18 cellular contexts compared by ENCODE assay signal in the genomic region with DNA sequence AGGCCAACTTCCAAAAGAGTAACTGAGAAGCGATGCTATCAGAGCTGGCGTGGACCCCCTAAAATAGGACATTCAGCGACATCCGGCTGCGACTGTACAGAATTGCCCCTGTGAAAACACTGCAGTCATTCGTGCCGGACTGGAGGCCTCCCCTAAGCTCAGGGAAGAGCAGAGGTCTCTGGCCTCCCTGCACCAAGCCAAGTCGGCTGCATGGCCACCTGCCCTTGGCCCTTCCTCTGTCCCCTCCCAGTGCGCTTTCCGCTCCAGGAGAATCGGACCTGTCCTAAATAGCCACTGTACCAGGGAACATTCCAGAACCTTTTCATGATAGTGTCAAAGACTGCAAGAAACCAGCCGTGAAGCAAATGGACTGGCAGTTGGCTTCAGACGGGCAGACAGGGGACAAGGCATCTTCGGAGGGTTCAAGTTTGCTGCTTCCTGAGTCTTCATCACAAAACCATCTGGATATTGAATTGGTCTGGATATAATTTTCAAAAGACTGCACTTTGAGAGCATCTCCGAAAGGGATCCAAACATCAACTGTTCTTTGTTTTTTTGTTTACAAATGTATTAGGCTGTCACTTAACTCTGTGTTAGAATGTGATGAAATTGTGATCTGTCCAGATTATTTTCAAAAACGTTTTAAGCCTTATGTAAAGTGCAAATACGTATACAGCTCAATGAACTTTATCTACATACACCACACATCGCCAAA. TPM values are rescaled to one million over a fixed set of nuclear protein-coding genes. Genes with fewer than 3 reads are reported as not detected.
"Had no signal": no experiment of that assay in that cellular context is flagged by ENCODE, and none has a peak within 500 bp of the region (broad histone marks: within the 10 kb centered on the region; RNA-seq: fewer than 3 reads in every experiment).

No MANE protein-coding gene starts in this region.

- H3K4me3 Mint-ChIP-seq: activated T-cell treated with anti-CD3 and anti-CD28 coated beads, Interleukin-2, amount 50 U/mL, for 72 hours had no signal

- H3K27ac ChIP-seq: ascending aorta, breast epithelium, tibial nerve, vagina, WERI-Rb-1 had no signal

- H3K9me3 Mint-ChIP-seq: activated T-cell treated with anti-CD3 and anti-CD28 coated beads, Interleukin-2, amount 50 U/mL, for 72 hours; T-cell had no signal

- H3K36me3 Mint-ChIP-seq: T-cell had no signal

- H3K27me3 ChIP-seq: ascending aorta, breast epithelium, heart right ventricle, tibial nerve, vagina had no signal

- H3K27ac Mint-ChIP-seq: activated T-cell treated with anti-CD3 and anti-CD28 coated beads, Interleukin-2, amount 50 U/mL, for 72 hours; T-cell had no signal

- DNase-seq: activated CD4-positive, alpha-beta T cell treated with anti-CD3 and anti-CD28 coated beads for 4 hours; activated CD8-positive, alpha-beta memory T cell treated with anti-CD3 and anti-CD28 coated beads, Interleukin-2, amount 50 U/mL, for 48 hours; activated T-cell treated with anti-CD3 and anti-CD28 coated beads, Interleukin-2, amount 50 U/mL, for 72 hours; dermis blood vessel endothelial cell; heart right ventricle; midbrain; retina; stimulated activated CD4-positive, alpha-beta T cell treated with anti-CD3 and anti-CD28 coated beads, Interleukin-15, amount 100 ng/mL, for 24 hours; stimulated activated CD4-positive, alpha-beta T cell treated with anti-CD3 and anti-CD28 coated beads, Interleukin-4, amount 100 ng/mL, for 1 hour; stimulated activated naive CD4-positive, alpha-beta T cell; WERI-Rb-1 had no signal

- H3K4me1 ChIP-seq: ascending aorta, breast epithelium, tibial nerve, vagina had no signal

- FAIRE-seq: frontal cortex, islet of Langerhans had no signal

- H3K27me3 Mint-ChIP-seq: T-cell had no signal

- H3K4me3 ChIP-seq: ascending aorta, breast epithelium, heart right ventricle, tibial nerve, vagina had no signal

- H3K9me3 ChIP-seq: ascending aorta, breast epithelium, heart right ventricle, tibial nerve, vagina had no signal

- H3K36me3 ChIP-seq: ascending aorta, breast epithelium, vagina, WERI-Rb-1 had no signal

- ATAC-seq: heart right ventricle had no signal

RNA-seq across cellular contexts. Expression of gene TNFRSF6B, which starts 59.6 kb away (rescaled TPM):
- total RNA-seq: frontal cortex had no signal
